ENCODE assay signal across 1 cellular context in the genomic region with DNA sequence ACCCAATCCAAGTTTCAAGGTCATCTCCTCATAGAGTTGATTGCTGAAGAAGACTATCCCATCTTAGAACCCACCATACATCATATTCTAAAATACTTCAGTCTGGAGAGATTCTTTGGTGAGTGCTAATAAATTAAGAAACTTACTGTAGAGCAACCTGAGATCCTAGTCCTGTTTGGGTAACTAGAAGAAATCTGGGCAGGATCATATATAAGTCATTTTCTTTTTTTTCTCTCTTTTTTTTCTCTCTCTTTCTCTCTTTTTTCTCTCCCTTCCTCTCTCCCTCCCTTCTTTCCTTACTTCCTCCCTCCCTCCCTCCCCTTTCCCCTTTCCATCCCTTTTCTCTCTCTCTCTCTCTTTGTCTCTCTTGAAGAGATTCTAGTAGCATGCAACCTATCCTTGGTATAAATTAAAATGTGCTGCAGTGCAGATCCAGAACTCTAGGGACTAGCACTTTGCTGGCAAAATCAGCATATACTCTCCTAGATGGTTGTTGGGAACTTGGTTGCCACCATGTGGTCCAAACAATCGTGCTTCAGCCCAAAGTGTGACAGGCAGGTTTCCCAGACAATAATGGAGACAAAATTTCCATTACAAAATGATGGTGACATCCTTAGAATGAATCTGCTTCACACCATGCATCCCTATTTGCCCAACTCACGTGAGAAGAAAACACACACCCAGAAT.
TF ChIP-seq lines count a peak whose summit lies in the region.

No MANE protein-coding gene starts in this region.

TF ChIP-seq in GM23338, 12 proteins besides CTCF, POLR2A, EP300 and RAD21 (continued from another document):
- TF ChIP-seq ZNF462 (CRISPR knock-in tag; IDR thresholded peaks at IDR 0.05) (no peak), STAT1 (IDR thresholded peaks at IDR 0.05; ENCODE audit: unreplicated experiment) (no peak), POLR2AphosphoS5 (IDR thresholded peaks at IDR 0.05; ENCODE audit: low read depth) (no peak)
- TF ChIP-seq, protein P1, sequence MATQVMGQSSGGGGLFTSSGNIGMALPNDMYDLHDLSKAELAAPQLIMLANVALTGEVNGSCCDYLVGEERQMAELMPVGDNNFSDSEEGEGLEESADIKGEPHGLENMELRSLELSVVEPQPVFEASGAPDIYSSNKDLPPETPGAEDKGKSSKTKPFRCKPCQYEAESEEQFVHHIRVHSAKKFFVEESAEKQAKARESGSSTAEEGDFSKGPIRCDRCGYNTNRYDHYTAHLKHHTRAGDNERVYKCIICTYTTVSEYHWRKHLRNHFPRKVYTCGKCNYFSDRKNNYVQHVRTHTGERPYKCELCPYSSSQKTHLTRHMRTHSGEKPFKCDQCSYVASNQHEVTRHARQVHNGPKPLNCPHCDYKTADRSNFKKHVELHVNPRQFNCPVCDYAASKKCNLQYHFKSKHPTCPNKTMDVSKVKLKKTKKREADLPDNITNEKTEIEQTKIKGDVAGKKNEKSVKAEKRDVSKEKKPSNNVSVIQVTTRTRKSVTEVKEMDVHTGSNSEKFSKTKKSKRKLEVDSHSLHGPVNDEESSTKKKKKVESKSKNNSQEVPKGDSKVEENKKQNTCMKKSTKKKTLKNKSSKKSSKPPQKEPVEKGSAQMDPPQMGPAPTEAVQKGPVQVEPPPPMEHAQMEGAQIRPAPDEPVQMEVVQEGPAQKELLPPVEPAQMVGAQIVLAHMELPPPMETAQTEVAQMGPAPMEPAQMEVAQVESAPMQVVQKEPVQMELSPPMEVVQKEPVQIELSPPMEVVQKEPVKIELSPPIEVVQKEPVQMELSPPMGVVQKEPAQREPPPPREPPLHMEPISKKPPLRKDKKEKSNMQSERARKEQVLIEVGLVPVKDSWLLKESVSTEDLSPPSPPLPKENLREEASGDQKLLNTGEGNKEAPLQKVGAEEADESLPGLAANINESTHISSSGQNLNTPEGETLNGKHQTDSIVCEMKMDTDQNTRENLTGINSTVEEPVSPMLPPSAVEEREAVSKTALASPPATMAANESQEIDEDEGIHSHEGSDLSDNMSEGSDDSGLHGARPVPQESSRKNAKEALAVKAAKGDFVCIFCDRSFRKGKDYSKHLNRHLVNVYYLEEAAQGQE (IDR thresholded peaks at IDR 0.05; ENCODE audit: unreplicated experiment) = no peak
